Comparison of ENCODE assay signal across 28 cellular contexts in the genomic region with DNA sequence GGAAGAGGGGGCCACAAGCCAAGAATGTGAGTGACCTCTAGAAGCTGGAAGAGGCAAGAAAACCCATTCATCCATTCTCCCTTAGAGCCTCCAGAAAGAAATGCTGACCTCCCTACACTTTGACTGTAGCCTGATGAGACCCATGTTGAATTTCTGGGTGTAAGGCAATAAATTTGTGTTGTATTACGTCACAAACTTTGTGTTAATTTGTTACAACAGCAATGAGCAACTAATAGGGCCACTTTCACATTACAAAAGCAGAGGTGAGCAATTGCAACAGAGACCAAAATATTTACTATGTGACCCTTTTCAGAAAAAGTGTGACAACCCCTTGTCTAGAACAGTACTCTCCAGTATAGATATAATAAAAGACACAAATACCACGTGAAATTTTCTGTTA.
"Had no signal": no experiment of that assay in that cellular context is flagged by ENCODE, and none has a peak within 500 bp of the region (broad histone marks: within the 10 kb centered on the region; RNA-seq: fewer than 3 reads in every experiment).

No MANE protein-coding gene starts in this region.

- DNase-seq: colonic mucosa; cortex of kidney; dermis blood vessel endothelial cell; dorsolateral prefrontal cortex; effector CD4-positive, alpha-beta T cell; effector CD8-positive, alpha-beta T cell; effector memory CD4-positive, alpha-beta T cell; effector memory CD8-positive, alpha-beta T cell; endodermal cell; erythroblast; esophagus squamous epithelium; foreskin fibroblast; foreskin keratinocyte; foreskin melanocyte; gastrocnemius medialis; glutamatergic neuron; head of caudate nucleus; heart left ventricle; heart right ventricle had no signal

- H3K9me3 ChIP-seq: colonic mucosa, esophagus muscularis mucosa, esophagus squamous epithelium, gastrocnemius medialis, gastroesophageal sphincter, heart right ventricle had no signal

- H3K36me3 ChIP-seq: colonic mucosa, esophagus muscularis mucosa, esophagus squamous epithelium, gastrocnemius medialis, gastroesophageal sphincter, heart left ventricle, heart right ventricle had no signal

- H3K27ac ChIP-seq: colonic mucosa, coronary artery, dorsolateral prefrontal cortex, epithelial cell of prostate, esophagus muscularis mucosa, esophagus squamous epithelium, foreskin keratinocyte, gastrocnemius medialis, gastroesophageal sphincter, heart left ventricle, heart right ventricle had no signal

- H3K27me3 ChIP-seq: colonic mucosa, dorsolateral prefrontal cortex, esophagus squamous epithelium, foreskin keratinocyte, gastrocnemius medialis, heart left ventricle had no signal

- ATAC-seq: effector memory CD8-positive, alpha-beta T cell; esophagus mucosa; foreskin keratinocyte; gastrocnemius medialis; gastroesophageal sphincter; heart left ventricle; heart right ventricle had no signal

- FAIRE-seq: colon, endometrium, endothelial cell of umbilical vein, frontal cortex had no signal

- H3K4me1 ChIP-seq: colonic mucosa, esophagus muscularis mucosa, esophagus squamous epithelium, foreskin keratinocyte, gastrocnemius medialis, gastroesophageal sphincter, heart left ventricle, heart right ventricle had no signal

- H3K4me3 ChIP-seq: colonic mucosa, coronary artery, dorsolateral prefrontal cortex, esophagus muscularis mucosa, esophagus squamous epithelium, gastrocnemius medialis, gastroesophageal sphincter, heart left ventricle, heart right ventricle had no signal
